27 cellular contexts compared by ENCODE assay signal in genomic region chrX:12128017-12128416, GRCh38. TPM values are rescaled to one million over a fixed set of nuclear protein-coding genes. Genes with fewer than 3 reads are reported as not detected.
"Had no signal": no experiment of that assay in that cellular context is flagged by ENCODE, and none has a peak within 500 bp of the region (broad histone marks: within the 10 kb centered on the region; RNA-seq: fewer than 3 reads in every experiment).

No MANE protein-coding gene starts in this region.

- H3K4me3 Mint-ChIP-seq: T-cell; T-helper 1 cell treated with Interleukin-12 subunit alpha and Interleukin-12 subunit beta and Interleukin-4 antibody, amounts not matched to agents 30 μg/mL and 1 μg/mL, for 36 hours had no signal

- H3K36me3 Mint-ChIP-seq: T-cell had no signal

- H3K4me2 ChIP-seq: KMS-11, SK-N-SH had no signal

- ATAC-seq: HepG2, Panc1, PC-3, T-cell had no signal

- H3K27ac Mint-ChIP-seq: T-cell; T-helper 1 cell treated with Interleukin-12 subunit alpha and Interleukin-12 subunit beta and Interleukin-4 antibody, amounts not matched to agents 30 μg/mL and 1 μg/mL, for 36 hours had no signal

- H3K4me1 Mint-ChIP-seq: T-cell had no signal

- H3K9ac ChIP-seq: KMS-11, SK-N-SH had no signal

- H3K27ac ChIP-seq: KMS-11, RWPE1 had no signal

- H3K9me3 ChIP-seq: SK-N-SH had no signal

- FAIRE-seq: HepG2 had no signal

- DNase-seq: IMR-90, Kasumi-1, MM.1S, MV-4-11, NCI-H1048, NCI-H1105, NCI-H1417, NCI-H1436 treated with DMSO at 0.1 percent for 48 hours, NCI-H1694, NCI-H187 treated with DMSO at 0.1 percent for 48 hours, NCI-H2029 treated with DMSO at 0.1 percent for 48 hours, NCI-H2107, NCI-H2227 treated with DMSO at 0.1 percent for 48 hours, NCI-H524, NCI-H526 treated with DMSO at 0.1 percent for 48 hours, NCI-H774, PC-3, SHP77, SK-N-SH, SW 1271, T-cell had no signal

RNA-seq across cellular contexts. Expression of gene FRMPD4, which starts 10.3 kb away (rescaled TPM):
- total RNA-seq: HepG2, SK-MEL-5, T-cell had no signal
- polyA plus RNA-seq: HepG2, SK-N-SH had no signal
